In genomic region chr3:16994842-16995535, GRCh38 we compare ENCODE assay signal across 14 cellular contexts.
DNase-seq lines count a peak whose midpoint lies in the region; ATAC-seq and TF ChIP-seq lines count a peak whose summit lies in the region.
"Had no signal": no experiment of that assay in that cellular context is flagged by ENCODE, and none has a peak within 500 bp of the region (broad histone marks: within the 10 kb centered on the region; RNA-seq: fewer than 3 reads in every experiment).

No MANE protein-coding gene starts in this region.

- H3K36me3 Mint-ChIP-seq in natural killer cell: no peaks in the 10 kb centered on the region
- no peaks in the 10 kb centered on the region for H3K36me3 Mint-ChIP-seq in natural killer cell treated with Interleukin-12 subunit alpha and Interleukin-12 subunit beta and Interleukin-15 and Interleukin-18, amount 100 ng/mL, for 72 hours

- no peaks in the 10 kb centered on the region for H3K36me3 ChIP-seq in hepatocyte (replicated peaks; ENCODE audit: insufficient read depth, low read depth)
- no peaks in the 10 kb centered on the region for H3K36me3 ChIP-seq in breast epithelium
- H3K36me3 ChIP-seq: suprapubic skin had no signal

- no peaks in the 10 kb centered on the region for H3K27me3 ChIP-seq in hepatocyte
- no peaks in the 10 kb centered on the region for H3K27me3 ChIP-seq in breast epithelium
- H3K27me3 ChIP-seq: suprapubic skin had no signal

- H3K4me1 ChIP-seq in hepatocyte (ENCODE audit: insufficient read depth) (peaks cover 16% of the 10 kb centered on the region), breast epithelium (no peaks in the 10 kb centered on the region)
- H3K4me1 ChIP-seq: suprapubic skin had no signal

- no peaks in the 10 kb centered on the region for H3K9me3 Mint-ChIP-seq in natural killer cell
- no peaks in the 10 kb centered on the region for H3K9me3 Mint-ChIP-seq in natural killer cell treated with Interleukin-12 subunit alpha and Interleukin-12 subunit beta and Interleukin-15 and Interleukin-18, amount 100 ng/mL, for 72 hours
- H3K9me3 Mint-ChIP-seq: H9 had no signal

- peaks cover 88 to 93% of the 10 kb centered on the region in 2 donors for H3K4me1 Mint-ChIP-seq in natural killer cell
- H3K4me1 Mint-ChIP-seq in natural killer cell treated with Interleukin-12 subunit alpha and Interleukin-12 subunit beta and Interleukin-15 and Interleukin-18, amount 100 ng/mL, for 72 hours (ENCODE audit: low read depth in 2 of 2): peaks cover 60 to 69% of the 10 kb centered on the region in 2 donors

- H3K4me3 ChIP-seq in hepatocyte: no peak overlapping the region
- H3K4me3 ChIP-seq in breast epithelium: no peak overlapping the region
- H3K4me3 ChIP-seq: suprapubic skin had no signal

- no peak for TF ChIP-seq POLR2A in breast epithelium (IDR thresholded peaks at IDR 0.05)

- no peaks in the 10 kb centered on the region for H3K27me3 Mint-ChIP-seq in natural killer cell (ENCODE audit: low read depth in 2 of 2)
- H3K27me3 Mint-ChIP-seq in natural killer cell treated with Interleukin-12 subunit alpha and Interleukin-12 subunit beta and Interleukin-15 and Interleukin-18, amount 100 ng/mL, for 72 hours: no peaks in the 10 kb centered on the region

- intact Hi-C loops in natural killer cell (cut with micrococcal nuclease): loop anchor here (5.0 to 10.0 kb wide), 4 partner anchors 37 to 160 kb away; no protein-coding TSS in a partner anchor
- intact Hi-C loops in breast epithelium (cut with DNase I; ENCODE audit: low total_unique reads): no loop called here

- ATAC-seq in natural killer cell (peak in 1 of 3 donors; percentile 18), HG03196 (IDR thresholded peaks at IDR 0.05; ENCODE audit: unreplicated experiment) (no peak)
- ATAC-seq in natural killer cell treated with Interleukin-12 subunit alpha and Interleukin-12 subunit beta and Interleukin-15 and Interleukin-18, amount 100 ng/mL, for 72 hours: no peak

- peaks cover 6% of the 10 kb centered on the region for H3K79me2 ChIP-seq in hepatocyte

- TF ChIP-seq CTCF in natural killer cell (IDR thresholded peaks at IDR 0.05) (no peak), hepatocyte (IDR thresholded peaks at IDR 0.05; ENCODE audit: poor library complexity) (no peak), breast epithelium (IDR thresholded peaks at IDR 0.05) (no peak)

- peak overlapping the region; percentile 54 for H3K4me3 Mint-ChIP-seq in natural killer cell
- H3K4me3 Mint-ChIP-seq in natural killer cell treated with Interleukin-12 subunit alpha and Interleukin-12 subunit beta and Interleukin-15 and Interleukin-18, amount 100 ng/mL, for 72 hours: no peak overlapping the region
- H3K4me3 Mint-ChIP-seq: H9 had no signal

- DNase-seq in natural killer cell (no peak), NCI-H69 (lab: John Stamatoyannopoulos, UW) (peak; percentile 92), hepatocyte (ENCODE audit: low spot score) (no peak), breast epithelium (ENCODE audit: low spot score in 2 of 2) (no peak), NAMALWA (ENCODE audit: low spot score) (no peak), HK-2 (ENCODE audit: unreplicated experiment) (no peak)
- DNase-seq in natural killer cell treated with Interleukin-12 subunit alpha and Interleukin-12 subunit beta and Interleukin-15 and Interleukin-18, amount 100 ng/mL, for 72 hours (ENCODE audit: low spot score): no peak
- DNase-seq: activated CD4-positive, alpha-beta T cell treated with anti-CD3 and anti-CD28 coated beads for 48 hours; DND-41; H9; NCI-H1417 treated with DMSO at 0.1 percent for 48 hours; NCI-H524 treated with DMSO at 0.1 percent for 48 hours had no signal

- peak overlapping the region; percentile 26 for H3K27ac ChIP-seq in hepatocyte
- H3K27ac ChIP-seq in breast epithelium: no peak overlapping the region
- H3K27ac ChIP-seq: suprapubic skin had no signal

- no peaks in the 10 kb centered on the region for H3K9me2 ChIP-seq in hepatocyte (replicated peaks; ENCODE audit: insufficient read depth)

- peaks cover 3% of the 10 kb centered on the region for H4K20me1 ChIP-seq in hepatocyte (ENCODE audit: insufficient read depth, poor library complexity, severe bottlenecking)

- H3K9me3 ChIP-seq in hepatocyte (ENCODE audit: low read depth) (no peaks in the 10 kb centered on the region), breast epithelium (no peaks in the 10 kb centered on the region)
- H3K9me3 ChIP-seq: suprapubic skin had no signal

- no peak overlapping the region for H3K4me2 ChIP-seq in hepatocyte

- WGBS in hepatocyte (ENCODE audit: low lambda C conversion rate, missing lambda C conversion rate): 47% methylated on average over 4 of the region's 4 CpGs

- H2AFZ ChIP-seq in hepatocyte: no peak overlapping the region

- H3K27ac Mint-ChIP-seq in natural killer cell: peak overlapping the region; percentile 73 to 88
- H3K27ac Mint-ChIP-seq in natural killer cell treated with Interleukin-12 subunit alpha and Interleukin-12 subunit beta and Interleukin-15 and Interleukin-18, amount 100 ng/mL, for 72 hours: no peak overlapping the region
- H3K27ac Mint-ChIP-seq: H9 had no signal

Comparison
In these comparisons a context has a peak if more than half of its experiments do, and no peak if none do; other contexts are left out.
1. H3K27ac Mint-ChIP-seq: peak in natural killer cell (2 of 2); none in natural killer cell treated with Interleukin-12 subunit alpha and Interleukin-12 subunit beta and Interleukin-15 and Interleukin-18, amount 100 ng/mL, for 72 hours (0 of 2).